In genomic region chr7:50632561-50633413, GRCh38 we compare ENCODE assay signal across 8 cellular contexts.
A peak's percentile ranks its signal among the peaks of the same experiment; 100 is the strongest.
DNase-seq lines count a peak whose midpoint lies in the region; ATAC-seq and TF ChIP-seq lines count a peak whose summit lies in the region.

No MANE protein-coding gene starts in this region.

- intact Hi-C loops in cardiac septum (cut with DNase I): no loop called here

- H3K36me3 Mint-ChIP-seq in nephron (ENCODE audit: low read depth) (peaks cover 40% of the 10 kb centered on the region), type B pancreatic cell (peaks cover 5% of the 10 kb centered on the region)

- H3K27me3 Mint-ChIP-seq in nephron (ENCODE audit: low read depth) (peaks cover 3% of the 10 kb centered on the region), type B pancreatic cell (no peaks in the 10 kb centered on the region)

- H3K4me3 ChIP-seq in cardiac muscle cell: no peak overlapping the region
- H3K4me3 ChIP-seq in effector memory CD4-positive, alpha-beta T cell (ENCODE audit: insufficient read depth, low read depth, low read length, poor library complexity, severe bottlenecking): no peak overlapping the region

- peak; percentile 87 for TF ChIP-seq CTCF in cardiac muscle cell (IDR thresholded peaks at IDR 0.05; ENCODE audit: low read depth, low read length)
- peak; percentile 42 to 64 (median 55) for TF ChIP-seq CTCF in nephron (IDR thresholded peaks at IDR 0.05; ENCODE audit: unreplicated experiment in 3 of 3)
- peak; percentile 85 for TF ChIP-seq CTCF in type B pancreatic cell (conservative IDR thresholded peaks at IDR 0.05)

- H3K4me3 Mint-ChIP-seq in nephron (no peak overlapping the region), type B pancreatic cell (no peak overlapping the region)

- H3K9me3 Mint-ChIP-seq in nephron: peaks cover 36% of the 10 kb centered on the region
- H3K9me3 Mint-ChIP-seq in type B pancreatic cell: peaks cover 4% of the 10 kb centered on the region

- H3K9me3 ChIP-seq in cardiac muscle cell (ENCODE audit: low read depth): no peaks in the 10 kb centered on the region
- no peaks in the 10 kb centered on the region for H3K9me3 ChIP-seq in effector memory CD4-positive, alpha-beta T cell (ENCODE audit: control insufficient read depth, low read length)

- no peaks in the 10 kb centered on the region for H3K36me3 ChIP-seq in cardiac muscle cell
- no peaks in the 10 kb centered on the region for H3K36me3 ChIP-seq in effector memory CD4-positive, alpha-beta T cell (ENCODE audit: control insufficient read depth, insufficient read depth, low read length)

- peaks cover 16% of the 10 kb centered on the region for H3K4me1 Mint-ChIP-seq in nephron
- peaks cover 6% of the 10 kb centered on the region for H3K4me1 Mint-ChIP-seq in type B pancreatic cell (ENCODE audit: unreplicated experiment)

- peak; percentile 72 for ATAC-seq in HG02610 (IDR thresholded peaks at IDR 0.05; ENCODE audit: unreplicated experiment)

- H3K27me3 ChIP-seq in cardiac muscle cell: no peaks in the 10 kb centered on the region
- H3K27me3 ChIP-seq in effector memory CD4-positive, alpha-beta T cell (replicated peaks; ENCODE audit: control insufficient read depth, insufficient read depth, low read length, poor library complexity, severe bottlenecking): no peaks in the 10 kb centered on the region

- peaks cover 43% of the 10 kb centered on the region for H3K4me1 ChIP-seq in cardiac muscle cell (ENCODE audit: low read depth)
- H3K4me1 ChIP-seq in effector memory CD4-positive, alpha-beta T cell (ENCODE audit: control insufficient read depth, insufficient read depth, low read length, poor library complexity, severe bottlenecking): no peaks in the 10 kb centered on the region

- no peak overlapping the region for H3K27ac ChIP-seq in cardiac muscle cell
- H3K27ac ChIP-seq in effector memory CD4-positive, alpha-beta T cell (ENCODE audit: insufficient read depth, low read length, poor library complexity, severe bottlenecking): no peak overlapping the region

- peak; percentile 44 to 74 for DNase-seq in cardiac muscle cell (ENCODE audit: low read depth in 1 of 2, low spot score in 1 of 2)
- no peak for DNase-seq in cardiac septum (ENCODE audit: low spot score)
- peak; percentile 41 for DNase-seq in NCI-H146 treated with DMSO at 0.1 percent for 48 hours (lab: John Stamatoyannopoulos, UW; ENCODE audit: unreplicated experiment)
- peak; percentile 52 for DNase-seq in activated CD4-positive, alpha-beta T cell treated with anti-CD3 and anti-CD28 coated beads, Interleukin-2, amount 50 U/mL, for 1 hour
- DNase-seq in effector memory CD4-positive, alpha-beta T cell: peak; percentile 24 to 53 (median 26)
- no peak for DNase-seq in type B pancreatic cell (ENCODE audit: extremely low spot score, unreplicated experiment)

- H3K27ac Mint-ChIP-seq in nephron: no peak overlapping the region
- no peak overlapping the region for H3K27ac Mint-ChIP-seq in type B pancreatic cell

Comparison
In these comparisons a context has a peak if more than half of its experiments do, and no peak if none do; other contexts are left out.
1. DNase-seq: peak in cardiac muscle cell (2 of 2), NCI-H146 treated with DMSO at 0.1 percent for 48 hours (single experiment), activated CD4-positive, alpha-beta T cell treated with anti-CD3 and anti-CD28 coated beads, Interleukin-2, amount 50 U/mL, for 1 hour (single experiment) and effector memory CD4-positive, alpha-beta T cell (3 of 3); none in cardiac septum (single experiment) and type B pancreatic cell (single experiment).
2. Peak in every context shown above with its lines, with median percentiles within 50 percentile points of each other: CTCF ChIP-seq.